8 cellular contexts compared by ENCODE assay signal in genomic region chr14:61471297-61471980, GRCh38.
DNase-seq lines count a peak whose midpoint lies in the region; ATAC-seq and TF ChIP-seq lines count a peak whose summit lies in the region.

No MANE protein-coding gene starts in this region.

- H3K27me3 ChIP-seq in fibroblast of lung (ENCODE audit: control insufficient read depth, insufficient read depth, low read length) (no peaks in the 10 kb centered on the region), sigmoid colon (peaks cover 0 to 11% (median 0%) of the 10 kb centered on the region in 3 donors)

- TF ChIP-seq POLR2A in sigmoid colon (IDR thresholded peaks at IDR 0.05) = no peak

- TF ChIP-seq CTCF in fibroblast of lung (conservative IDR thresholded peaks at IDR 0.05 in 1 of 2, IDR thresholded peaks at IDR 0.05 in 1 of 2; ENCODE audit: low read depth in 1 of 2, low read length in 2 of 2) = no peak
- TF ChIP-seq CTCF in sigmoid colon (IDR thresholded peaks at IDR 0.05) = no peak

- H3K27ac ChIP-seq in SK-N-MC = peak overlapping the region; percentile 53
- H3K27ac ChIP-seq in fibroblast of lung (ENCODE audit: insufficient read depth, low read length) = peak overlapping the region; percentile 89
- H3K27ac ChIP-seq in sigmoid colon = peak overlapping the region; percentile 31 to 76 (median 52)

- H3K36me3 ChIP-seq in SK-N-MC (ENCODE audit: insufficient read depth, low read length) = no peaks in the 10 kb centered on the region
- H3K36me3 ChIP-seq in fibroblast of lung (ENCODE audit: control insufficient read depth, insufficient read depth, low read length) = no peaks in the 10 kb centered on the region
- no peaks in the 10 kb centered on the region for H3K36me3 ChIP-seq in sigmoid colon

- H3K9ac ChIP-seq in SK-N-MC (ENCODE audit: insufficient read length) (peak overlapping the region; percentile 24), fibroblast of lung (ENCODE audit: insufficient read depth, low read length) (peak overlapping the region; percentile 59)

- H4K20me1 ChIP-seq in fibroblast of lung (ENCODE audit: control insufficient read depth, extremely low read depth, insufficient read depth, low read length) = no peaks in the 10 kb centered on the region

- WGBS in sigmoid colon, 2 donors = 54 to 88% methylated on average over 7 of the region's 7 CpGs

- no peak for TF ChIP-seq EP300 in sigmoid colon (IDR thresholded peaks at IDR 0.05)

- no peak overlapping the region for H2AFZ ChIP-seq in fibroblast of lung (ENCODE audit: low read length)

- H3K79me2 ChIP-seq in fibroblast of lung (ENCODE audit: control insufficient read depth, insufficient read depth, low read length) = no peaks in the 10 kb centered on the region

- no peak for ATAC-seq in HG03457 (IDR thresholded peaks at IDR 0.05; ENCODE audit: unreplicated experiment)
- ATAC-seq in HG02852 (IDR thresholded peaks at IDR 0.05; ENCODE audit: unreplicated experiment) = no peak

- DNase-seq in SK-N-MC (ENCODE audit: low read depth, low spot score) = no peak
- peak in 1 of 2 donors; percentile 29 for DNase-seq in fibroblast of lung (ENCODE audit: low read depth in 2 of 2)
- no peak for DNase-seq in sigmoid colon
- DNase-seq in activated CD4-positive, CD25-positive, alpha-beta regulatory T cell (lab: John Stamatoyannopoulos, UW) = no peak
- DNase-seq in NCI-H1436 treated with DMSO at 0.1 percent for 48 hours (lab: John Stamatoyannopoulos, UW) = no peak

- intact Hi-C loops in sigmoid colon (cut with DNase I) = loop anchor here (5.0 to 10.0 kb wide), 2 partner anchors 223 to 281 kb away; partner anchors contain the start of gene HIF1A

- H3K9me3 ChIP-seq in SK-N-MC (ENCODE audit: low read depth, low read length) = no peaks in the 10 kb centered on the region
- H3K9me3 ChIP-seq in fibroblast of lung (ENCODE audit: control insufficient read depth, insufficient read depth, low read depth, low read length) = no peaks in the 10 kb centered on the region
- no peaks in the 10 kb centered on the region for H3K9me3 ChIP-seq in sigmoid colon

- H3K4me3 ChIP-seq in GM08714 (ENCODE audit: low read length) = peak overlapping the region; percentile 62; the same call in 1 of the 2 replicates
- peak overlapping the region; percentile 73 for H3K4me3 ChIP-seq in SK-N-MC
- peak overlapping the region; percentile 45 to 67 (median 54) for H3K4me3 ChIP-seq in fibroblast of lung (replicated peaks in 1 of 4; ENCODE audit: control extremely low read depth in 1 of 4, insufficient read depth in 1 of 4, low read depth in 3 of 4, low read length in 4 of 4)
- H3K4me3 ChIP-seq in sigmoid colon = peak overlapping the region in 3 of 4 donors; percentile 27 to 43 (median 40)

- H3K4me2 ChIP-seq in fibroblast of lung (ENCODE audit: extremely low read depth, insufficient read depth, low read length) = peak overlapping the region; percentile 81

- H3K4me1 ChIP-seq in fibroblast of lung (ENCODE audit: control insufficient read depth, extremely low read depth, insufficient read depth, low read length) (peaks cover 34% of the 10 kb centered on the region), sigmoid colon (peaks cover 0 to 34% (median 30%) of the 10 kb centered on the region in 4 donors)
